1 cellular context compared by ENCODE assay signal in genomic region chr7:44044315-44045225, GRCh38.
TF ChIP-seq lines count a peak whose summit lies in the region.

Gene DBNL (plus strand): TSS chr7:44044702. CDS start chr7:44044738, 36 bp downstream.

TF ChIP-seq in HepG2, 621 proteins besides CTCF, POLR2A, EP300 and RAD21 (continued from another document and continues in another):
- TF ChIP-seq TIGD3 (CRISPR knock-in tag; IDR thresholded peaks at IDR 0.05; ENCODE audit: borderline replicate concordance) (no peak), SMAD1 (CRISPR knock-in tag; IDR thresholded peaks at IDR 0.05; ENCODE audit: borderline replicate concordance, low read depth) (no peak), TMF1 (CRISPR knock-in tag; IDR thresholded peaks at IDR 0.05; ENCODE audit: low read depth) (peak; percentile 45; the same call in 1 of the 2 replicates), PAX8 (CRISPR knock-in tag; IDR thresholded peaks at IDR 0.05; ENCODE audit: borderline replicate concordance) (0 out of 2 replicates have a peak, but pooled peaks have one; percentile 89), MXI1 (IDR thresholded peaks at IDR 0.05; ENCODE audit: borderline replicate concordance, low read depth, low read length) (peak; percentile 89; the same call in 1 of the 3 replicates), THAP8 (CRISPR knock-in tag; IDR thresholded peaks at IDR 0.05; ENCODE audit: borderline replicate concordance) (no peak), ZNF776 (CRISPR knock-in tag; IDR thresholded peaks at IDR 0.05) (peak; percentile 64; the same call in 1 of the 2 replicates), PPARG (CRISPR knock-in tag; conservative IDR thresholded peaks at IDR 0.05) (0 out of 2 replicates have a peak, but pooled peaks have one; percentile 18), ZNF746 (CRISPR knock-in tag; IDR thresholded peaks at IDR 0.05) (peak; percentile 36; the same call in 1 of the 2 replicates), ZNF749 (CRISPR knock-in tag; IDR thresholded peaks at IDR 0.05; ENCODE audit: borderline replicate concordance) (peak; percentile 70; the same call in 1 of the 2 replicates), HINFP (CRISPR knock-in tag; IDR thresholded peaks at IDR 0.05; ENCODE audit: low read depth) (0 out of 2 replicates have a peak, but pooled peaks have one; percentile 26), ZNF598 (CRISPR knock-in tag; IDR thresholded peaks at IDR 0.05; ENCODE audit: borderline replicate concordance) (no peak), NFE2 (CRISPR knock-in tag; IDR thresholded peaks at IDR 0.05) (no peak), ZFP36L2 (CRISPR knock-in tag; IDR thresholded peaks at IDR 0.05) (0 out of 2 replicates have a peak, but pooled peaks have one; percentile 57), DDIT3 (CRISPR knock-in tag; IDR thresholded peaks at IDR 0.05) (no peak), ZNF674 (CRISPR knock-in tag; IDR thresholded peaks at IDR 0.05; ENCODE audit: low read depth) (0 out of 2 replicates have a peak, but pooled peaks have one; percentile 78), ARID5B (CRISPR knock-in tag; IDR thresholded peaks at IDR 0.05) (peak; percentile 55), GABPB1 (CRISPR knock-in tag; IDR thresholded peaks at IDR 0.05) (peak; percentile 98), TFE3 (CRISPR knock-in tag; IDR thresholded peaks at IDR 0.05) (peak; percentile 44), TBL1XR1 (IDR thresholded peaks at IDR 0.05; ENCODE audit: borderline replicate concordance, low read length, partially characterized antibody) (no peak), ARID2 (CRISPR knock-in tag; IDR thresholded peaks at IDR 0.05; ENCODE audit: borderline replicate concordance) (peak; percentile 2; the same call in 1 of the 2 replicates), TBP (CRISPR knock-in tag; IDR thresholded peaks at IDR 0.05) (no peak), MLXIP (CRISPR knock-in tag; IDR thresholded peaks at IDR 0.05; ENCODE audit: borderline replicate concordance) (0 out of 2 replicates have a peak, but pooled peaks have one; percentile 30), ZNF704 (CRISPR knock-in tag; IDR thresholded peaks at IDR 0.05; ENCODE audit: borderline replicate concordance) (0 out of 2 replicates have a peak, but pooled peaks have one; percentile 49), ZNF546 (CRISPR knock-in tag; conservative IDR thresholded peaks at IDR 0.05) (0 out of 2 replicates have a peak, but pooled peaks have one; percentile 24), SMC3 (IDR thresholded peaks at IDR 0.05; ENCODE audit: low read length) (no peak), ZNF564 (CRISPR knock-in tag; IDR thresholded peaks at IDR 0.05) (peak; percentile 87), SNAI1 (CRISPR knock-in tag; IDR thresholded peaks at IDR 0.05; ENCODE audit: borderline replicate concordance) (no peak), AKAP8 (CRISPR knock-in tag; IDR thresholded peaks at IDR 0.05) (peak; percentile 67; the same call in 1 of the 2 replicates), PBX2 (CRISPR knock-in tag; IDR thresholded peaks at IDR 0.05) (0 out of 2 replicates have a peak, but pooled peaks have one; percentile 23), ZMYM2 (CRISPR knock-in tag; IDR thresholded peaks at IDR 0.05) (no peak), PHF8 (CRISPR knock-in tag; IDR thresholded peaks at IDR 0.05) (peak; percentile 85), MTF1 (CRISPR knock-in tag; IDR thresholded peaks at IDR 0.05) (peak; percentile 50; the same call in 1 of the 2 replicates), NFKB2 (CRISPR knock-in tag; IDR thresholded peaks at IDR 0.05; ENCODE audit: borderline replicate concordance) (peak; percentile 76; the same call in 1 of the 2 replicates), ISL2 (CRISPR knock-in tag; IDR thresholded peaks at IDR 0.05) (peak; percentile 73; the same call in 1 of the 2 replicates), JDP2 (CRISPR knock-in tag; IDR thresholded peaks at IDR 0.05; ENCODE audit: borderline replicate concordance) (no peak), ZNF580 (CRISPR knock-in tag; IDR thresholded peaks at IDR 0.05; ENCODE audit: borderline replicate concordance, low read depth) (peak; percentile 43; the same call in 1 of the 2 replicates), DMAP1 (CRISPR knock-in tag; IDR thresholded peaks at IDR 0.05) (peak; percentile 87), ZFYVE20 (CRISPR knock-in tag; IDR thresholded peaks at IDR 0.05; ENCODE audit: borderline replicate concordance, low read depth) (no peak), RBAK (CRISPR knock-in tag; IDR thresholded peaks at IDR 0.05) (no peak), ZSCAN20 (CRISPR knock-in tag; IDR thresholded peaks at IDR 0.05; ENCODE audit: borderline replicate concordance) (peak; percentile 41; the same call in 1 of the 2 replicates), ZNF274 (CRISPR knock-in tag; IDR thresholded peaks at IDR 0.05) (peak; percentile 69), ZNF446 (CRISPR knock-in tag; IDR thresholded peaks at IDR 0.05) (no peak), MNT (IDR thresholded peaks at IDR 0.05) (0 out of 2 replicates have a peak, but pooled peaks have one; percentile 8), HIVEP1 (CRISPR knock-in tag; IDR thresholded peaks at IDR 0.05) (no peak; the same call in 1 of the 2 replicates), SMARCC2 (IDR thresholded peaks at IDR 0.05) (no peak), XRCC5 (optimal IDR thresholded peaks at IDR 0.05; ENCODE audit: low read length) (peak; percentile 87), TCF12 (IDR thresholded peaks at IDR 0.05) (no peak), TCF12 (CRISPR knock-in tag; IDR thresholded peaks at IDR 0.05) (no peak; the same call in none of the 2 replicates)
